ENCODE assay signal across 25 cellular contexts in the genomic region with DNA sequence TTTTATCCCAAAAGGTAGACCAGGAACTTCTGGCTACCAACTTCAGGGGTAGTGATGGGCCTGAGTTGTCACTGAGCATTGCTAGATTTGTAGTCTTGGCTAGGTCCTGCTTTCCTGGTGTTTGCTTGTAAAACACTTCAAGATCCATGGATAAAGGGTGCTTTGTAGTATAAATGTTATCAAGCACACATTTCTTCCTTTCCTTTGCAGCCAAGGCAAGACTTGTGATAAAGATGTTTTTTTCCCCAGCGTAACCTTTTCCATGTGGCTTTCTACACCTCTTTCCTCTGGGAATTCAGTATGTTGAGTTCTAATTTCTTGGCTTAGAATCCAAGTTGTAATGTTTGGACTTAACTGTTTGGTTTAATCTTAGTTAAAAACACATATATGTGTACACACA.
"Had no signal": no experiment of that assay in that cellular context is flagged by ENCODE, and none has a peak within 500 bp of the region (broad histone marks: within the 10 kb centered on the region; RNA-seq: fewer than 3 reads in every experiment).

No MANE protein-coding gene starts in this region.

- DNase-seq: central memory CD4-positive, alpha-beta T cell; dorsolateral prefrontal cortex; effector CD8-positive, alpha-beta T cell; glutamatergic neuron; left colon; left ventricle myocardium superior; mesenchymal stem cell; naive thymus-derived CD4-positive, alpha-beta T cell; nucleus accumbens; pancreas; right lobe of liver; stimulated activated CD4-positive, alpha-beta T cell treated with anti-CD3 and anti-CD28 coated beads, Interleukin-2, amount 100 ng/mL, for 24 hours; stimulated activated CD4-positive, alpha-beta T cell treated with anti-CD3 and anti-CD28 coated beads, Interleukin-4, amount 100 ng/mL, for 4 hours; stimulated activated naive CD4-positive, alpha-beta T cell; stomach; substantia nigra; transverse colon had no signal

- H3K27me3 ChIP-seq: dorsolateral prefrontal cortex, esophagus muscularis mucosa, gastroesophageal sphincter, neural progenitor cell, pancreas, right lobe of liver, stomach, transverse colon had no signal

- H2AFZ ChIP-seq: neural progenitor cell had no signal

- H3K4me1 ChIP-seq: pancreas, right lobe of liver had no signal

- H3K36me3 ChIP-seq: esophagus muscularis mucosa, neural progenitor cell, pancreas, right lobe of liver, stomach, thoracic aorta, transverse colon had no signal

- H3K4me3 Mint-ChIP-seq: neural progenitor cell had no signal

- H3K9me3 ChIP-seq: esophagus muscularis mucosa, gastroesophageal sphincter, pancreas, right lobe of liver, stomach, thoracic aorta, transverse colon had no signal

- H3K4me2 ChIP-seq: neural progenitor cell had no signal

- ATAC-seq: gastroesophageal sphincter; left colon; left ventricle myocardium superior; naive thymus-derived CD4-positive, alpha-beta T cell; pancreas had no signal

- H3K9me3 Mint-ChIP-seq: naive thymus-derived CD4-positive, alpha-beta T cell; neural progenitor cell had no signal

- H3K27ac ChIP-seq: coronary artery, dorsolateral prefrontal cortex, epithelial cell of prostate, esophagus muscularis mucosa, neural progenitor cell, pancreas, right lobe of liver, stomach, thoracic aorta had no signal

- H3K4me3 ChIP-seq: coronary artery, dorsolateral prefrontal cortex, esophagus muscularis mucosa, gastroesophageal sphincter, lung, neural progenitor cell, pancreas, right lobe of liver, stomach, thoracic aorta, transverse colon had no signal

- H3K27me3 Mint-ChIP-seq: naive thymus-derived CD4-positive, alpha-beta T cell had no signal

- H3K27ac Mint-ChIP-seq: neural progenitor cell, progenitor cell of endocrine pancreas had no signal
